Comparison of ENCODE assay signal across 8 cellular contexts in the genomic region with DNA sequence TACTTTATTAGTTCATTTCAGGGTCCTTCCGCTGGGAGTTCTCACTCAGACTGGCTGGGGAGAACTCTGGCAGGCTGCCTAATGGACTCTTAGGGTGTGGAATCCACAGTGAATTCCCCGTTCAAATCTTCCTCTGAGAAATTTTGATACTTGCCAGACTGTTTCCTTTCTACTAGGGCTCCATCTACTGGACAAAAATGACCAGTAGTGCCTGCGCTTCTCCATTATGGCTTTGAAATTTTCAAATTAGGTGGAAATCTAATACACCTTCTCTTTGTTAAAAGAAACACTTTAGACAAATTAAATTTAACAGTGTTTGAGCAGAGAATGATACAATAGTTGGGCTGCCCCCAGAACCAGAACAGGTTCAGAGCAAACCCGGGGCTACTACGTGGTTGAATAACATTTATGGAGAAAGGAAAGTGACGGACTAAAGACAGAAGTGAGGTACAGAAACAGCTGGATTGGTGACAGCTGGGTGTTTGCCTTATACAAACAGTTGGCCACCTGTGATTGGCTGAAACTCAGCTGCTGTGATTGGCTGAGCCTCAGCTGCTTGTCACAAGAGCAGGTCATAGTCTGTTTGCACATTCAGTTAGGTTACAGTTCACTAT. TPM values are rescaled to one million over a fixed set of nuclear protein-coding genes. Genes with fewer than 3 reads are reported as not detected.
DNase-seq lines count a peak whose midpoint lies in the region; ATAC-seq, FAIRE-seq and TF ChIP-seq lines count a peak whose summit lies in the region.

No MANE protein-coding gene starts in this region.

- no peak overlapping the region; the same call in 1 of the 2 replicates for H3K27ac ChIP-seq in ACC112 (ENCODE audit: low read depth, low read length)
- peak overlapping the region; percentile 35 to 76 (median 66) for H3K27ac ChIP-seq in pancreas

- 5 to 6% methylated on average over 6 of the region's 6 CpGs for WGBS in pancreas, 2 donors

- DNase-seq in GM10248 (ENCODE audit: extremely low spot score) (peak; percentile 38), NCI-H524 treated with DMSO at 0.1 percent for 48 hours (lab: John Stamatoyannopoulos, UW) (peak; percentile 54), glomerular visceral epithelial cell (ENCODE audit: extremely low spot score) (peak; percentile 90), pancreas (peak; percentile 62 to 85 (median 80))
- DNase-seq in activated T-helper 2 cell treated with anti-CD3 and anti-CD28 coated beads, Interferon-gamma antibody, Interleukin-2, Interleukin-4, amounts not matched to agents 10 μg/mL and 5 μg/mL and 100 μg/mL, durations not matched to agents 14 hours and 24 hours and 36 hours (ENCODE audit: low spot score): no peak

- peak overlapping the region; percentile 21 for H3K27ac Mint-ChIP-seq in activated T-helper 2 cell treated with anti-CD3 and anti-CD28 coated beads, Interferon-gamma antibody, Interleukin-2, Interleukin-4, amounts not matched to agents 10 μg/mL and 5 μg/mL and 100 μg/mL, durations not matched to agents 14 hours and 24 hours and 36 hours

- H3K4me1 Mint-ChIP-seq in activated T-helper 2 cell treated with anti-CD3 and anti-CD28 coated beads, Interferon-gamma antibody, Interleukin-2, Interleukin-4, amounts not matched to agents 10 μg/mL and 5 μg/mL and 100 μg/mL, durations not matched to agents 14 hours and 24 hours and 36 hours (ENCODE audit: low read depth): peaks cover 28% of the 10 kb centered on the region

- peaks cover 2% of the 10 kb centered on the region for H3K27me3 Mint-ChIP-seq in activated T-helper 2 cell treated with anti-CD3 and anti-CD28 coated beads, Interferon-gamma antibody, Interleukin-2, Interleukin-4, amounts not matched to agents 10 μg/mL and 5 μg/mL and 100 μg/mL, durations not matched to agents 14 hours and 24 hours and 36 hours (ENCODE audit: low read depth)

- CTCF ChIA-PET in GM10248 (lab: Yijun Ruan, JAX): interaction anchor here (0.6 to 1.7 kb wide), 28 partner anchors 9 to 430 kb away, joined by 3 to 38 read pairs (median 3); no protein-coding TSS in a partner anchor

- peak; percentile 31 for ATAC-seq in HG03460 (IDR thresholded peaks at IDR 0.05; ENCODE audit: unreplicated experiment)
- ATAC-seq in pancreas: peak; percentile 92 to 97 (median 94)
- ATAC-seq in HG03469 (IDR thresholded peaks at IDR 0.05; ENCODE audit: unreplicated experiment): no peak

- H3K36me3 Mint-ChIP-seq in activated T-helper 2 cell treated with anti-CD3 and anti-CD28 coated beads, Interferon-gamma antibody, Interleukin-2, Interleukin-4, amounts not matched to agents 10 μg/mL and 5 μg/mL and 100 μg/mL, durations not matched to agents 14 hours and 24 hours and 36 hours (ENCODE audit: low read depth): no peaks in the 10 kb centered on the region

- no peak overlapping the region for H3K4me3 ChIP-seq in ACC112 (ENCODE audit: low read depth, low read length)
- peak overlapping the region in 2 of 4 donors; percentile 19 to 34 for H3K4me3 ChIP-seq in pancreas

- no peaks in the 10 kb centered on the region for H3K9me3 Mint-ChIP-seq in activated T-helper 2 cell treated with anti-CD3 and anti-CD28 coated beads, Interferon-gamma antibody, Interleukin-2, Interleukin-4, amounts not matched to agents 10 μg/mL and 5 μg/mL and 100 μg/mL, durations not matched to agents 14 hours and 24 hours and 36 hours

- peak; percentile 70 for TF ChIP-seq CTCF in GM10248 (IDR thresholded peaks at IDR 0.05; ENCODE audit: control extremely low read depth, extremely low read depth, low read depth, missing control alignments)
- peak; percentile 61 to 74 (median 67) for TF ChIP-seq CTCF in pancreas (IDR thresholded peaks at IDR 0.05)

- no peaks in the 10 kb centered on the region for H3K27me3 ChIP-seq in ACC112 (ENCODE audit: insufficient read depth, low read length)
- H3K27me3 ChIP-seq in pancreas: no peaks in the 10 kb centered on the region

- H3K36me3 ChIP-seq in ACC112 (ENCODE audit: insufficient read depth, low read length) (no peaks in the 10 kb centered on the region), pancreas (no peaks in the 10 kb centered on the region)

- intact Hi-C loops in activated T-helper 2 cell treated with anti-CD3 and anti-CD28 coated beads, Interferon-gamma antibody, Interleukin-2, Interleukin-4, amounts not matched to agents 10 μg/mL and 5 μg/mL and 100 μg/mL, durations not matched to agents 14 hours and 24 hours and 36 hours (cut with micrococcal nuclease): loop anchor here (1.0 to 10.0 kb wide), 3 partner anchors 56 to 402 kb away; no protein-coding TSS in a partner anchor
- intact Hi-C loops in pancreas (cut with DNase I): loop anchor here in 1 of 3 donors (5.0 kb wide), 1 partner anchor 175 kb away; no protein-coding TSS in a partner anchor

- H2AFZ ChIP-seq in ACC112 (ENCODE audit: low read length, unreplicated experiment): peak overlapping the region; percentile 19

- FAIRE-seq in pancreas (lab: Jason Lieb, UNC): peak; percentile 91

- H3K4me1 ChIP-seq in ACC112 (ENCODE audit: control insufficient read depth, insufficient read depth, low read length, unreplicated experiment) (peaks cover 26% of the 10 kb centered on the region), pancreas (peaks cover 0 to 10% (median 4%) of the 10 kb centered on the region in 3 donors)

- POLR2A ChIA-PET in GM10248 (lab: Yijun Ruan, JAX): no interaction called here

- H3K79me2 ChIP-seq in ACC112 (ENCODE audit: control insufficient read depth, insufficient read depth, low read length, unreplicated experiment): no peaks in the 10 kb centered on the region

- H3K9me3 ChIP-seq in pancreas: no peaks in the 10 kb centered on the region

- no peak overlapping the region for H3K4me3 Mint-ChIP-seq in activated T-helper 2 cell treated with anti-CD3 and anti-CD28 coated beads, Interferon-gamma antibody, Interleukin-2, Interleukin-4, amounts not matched to agents 10 μg/mL and 5 μg/mL and 100 μg/mL, durations not matched to agents 14 hours and 24 hours and 36 hours (ENCODE audit: low read depth)

RNA-seq across cellular contexts. Expression of a gene that starts 52.9 kb away (rescaled TPM):
- total RNA-seq in activated T-helper 2 cell treated with anti-CD3 and anti-CD28 coated beads, Interferon-gamma antibody, Interleukin-2, Interleukin-4, amounts not matched to agents 10 μg/mL and 5 μg/mL and 100 μg/mL, durations not matched to agents 14 hours and 24 hours and 36 hours: 13.0 and 13.1 TPM in 2 replicates
- total RNA-seq in pancreas: 10 to 100 TPM in 1 of 6 donors, 1 to 10 TPM in 5; 6.7 to 11.3 (median 8.3) TPM
- polyA plus RNA-seq in pancreas: 1 to 10 TPM; 7.1 to 8.6 TPM
